In genomic region chr4:80096175-80096850, GRCh38 we compare ENCODE assay signal across 24 cellular contexts.
"Had no signal": no experiment of that assay in that cellular context is flagged by ENCODE, and none has a peak within 500 bp of the region (broad histone marks: within the 10 kb centered on the region; RNA-seq: fewer than 3 reads in every experiment).

No MANE protein-coding gene starts in this region.

- ATAC-seq: stimulated activated naive CD8-positive, alpha-beta T cell treated with anti-CD3 and anti-CD28 coated beads, Interleukin-15, Interleukin-2, amounts not matched to agents 100 U/mL and 50 U/mL, for 24 hours had no signal

- H3K9me3 Mint-ChIP-seq: activated naive CD4-positive, alpha-beta T cell treated with anti-CD3 and anti-CD28 coated beads, Interleukin-2, amount 50 U/mL, for 24 hours; mesothelial cell of epicardium had no signal

- H3K4me3 Mint-ChIP-seq: activated naive CD4-positive, alpha-beta T cell treated with anti-CD3 and anti-CD28 coated beads, Interleukin-2, amount 50 U/mL, for 24 hours; dendritic cell treated with granulocyte-macrophage colony-stimulating factor and Interleukin-4, amounts not matched to agents 40 ng/mL and 50 ng/mL, for 4 days; mesothelial cell of epicardium had no signal

- H3K27me3 Mint-ChIP-seq: dendritic cell treated with granulocyte-macrophage colony-stimulating factor and Interleukin-4, amounts not matched to agents 40 ng/mL and 50 ng/mL, for 4 days had no signal

- H3K9me3 ChIP-seq: esophagus squamous epithelium, tibial artery had no signal

- H3K36me3 ChIP-seq: esophagus squamous epithelium, tibial artery, WERI-Rb-1 had no signal

- H3K36me3 Mint-ChIP-seq: activated naive CD4-positive, alpha-beta T cell treated with anti-CD3 and anti-CD28 coated beads, Interleukin-2, amount 50 U/mL, for 24 hours; mesothelial cell of epicardium had no signal

- DNase-seq: activated CD4-positive, alpha-beta T cell treated with anti-CD3 and anti-CD28 coated beads, Interleukin-2, amount 50 U/mL, for 48 hours; activated gamma-delta T cell; cerebellar nuclear complex; effector memory CD4-positive, alpha-beta T cell; esophagus squamous epithelium; foreskin melanocyte; glutamatergic neuron; hypothalamus; islet precursor cell; occipital lobe; posterior cingulate gyrus; retina; stimulated activated CD4-positive, alpha-beta T cell treated with anti-CD3 and anti-CD28 coated beads, Interleukin-2, amount 100 ng/mL, for 24 hours; stimulated activated naive CD8-positive, alpha-beta T cell treated with anti-CD3 and anti-CD28 coated beads, Interleukin-15, Interleukin-2, amounts not matched to agents 100 U/mL and 50 U/mL, for 24 hours; substantia nigra; tibial artery; WERI-Rb-1 had no signal

- H3K27ac Mint-ChIP-seq: activated naive CD4-positive, alpha-beta T cell treated with anti-CD3 and anti-CD28 coated beads, Interleukin-2, amount 50 U/mL, for 24 hours; dendritic cell treated with granulocyte-macrophage colony-stimulating factor and Interleukin-4, amounts not matched to agents 40 ng/mL and 50 ng/mL, for 4 days; mesothelial cell of epicardium had no signal

- FAIRE-seq: astrocyte, bronchial epithelial cell, endothelial cell of umbilical vein had no signal

- H3K27me3 ChIP-seq: esophagus squamous epithelium, tibial artery had no signal

- H3K4me1 ChIP-seq: esophagus squamous epithelium had no signal

- H3K27ac ChIP-seq: esophagus squamous epithelium, tibial artery, WERI-Rb-1 had no signal

- H3K4me3 ChIP-seq: esophagus squamous epithelium, lung, tibial artery had no signal
